ENCODE assay signal across 1 cellular context in the genomic region with DNA sequence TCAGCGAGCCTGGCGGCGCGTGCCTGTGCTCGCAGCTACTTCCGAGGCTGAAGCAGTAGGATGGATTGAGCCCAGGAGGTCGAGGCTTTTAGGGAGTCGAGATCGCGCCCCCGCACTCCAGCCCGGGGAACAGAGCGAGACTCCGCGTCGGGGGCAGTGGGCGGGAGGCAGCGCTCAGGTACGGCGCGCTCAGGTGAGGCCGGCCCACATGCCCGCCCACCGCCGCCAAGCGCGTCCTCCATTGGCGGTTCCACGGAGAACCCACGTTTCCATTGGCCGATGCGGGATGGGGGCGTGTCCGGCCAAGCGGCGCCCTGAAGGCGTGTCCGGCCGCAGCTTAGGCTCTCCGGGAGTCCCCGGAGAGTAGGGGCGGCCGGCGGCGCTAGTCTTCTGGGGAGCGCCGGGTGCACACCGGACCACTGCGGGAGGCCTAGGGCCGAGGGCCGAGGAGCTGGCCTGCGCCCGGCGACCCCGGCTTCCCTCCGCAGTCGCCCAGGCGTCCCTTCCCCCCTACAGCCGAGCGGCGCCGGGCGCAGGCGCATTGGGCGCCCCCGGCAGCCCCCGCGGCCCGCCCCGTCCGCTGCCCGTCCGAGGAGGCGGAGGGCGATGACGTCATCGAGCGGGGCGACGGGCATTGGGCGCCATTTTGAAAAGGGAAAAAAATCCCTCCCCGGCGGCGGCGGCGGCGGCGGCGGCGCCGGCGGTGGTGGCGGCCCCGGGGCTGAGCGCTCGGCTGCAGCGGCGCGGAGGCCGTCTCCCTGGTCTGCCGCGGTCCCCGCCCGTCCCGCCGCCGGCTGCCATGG.
A peak's percentile ranks its signal among the peaks of the same experiment; 100 is the strongest.
TF ChIP-seq lines count a peak whose summit lies in the region.

Gene PPP2R2D, plus strand, starts transcription at position 659 of the 803 bp plus-strand sequence. Its CDS starts 141 bp downstream, at position 800.

TF ChIP-seq in GM12878, 131 proteins besides CTCF, POLR2A, EP300 and RAD21 (continued from another document):
- TF ChIP-seq PBX3 (IDR thresholded peaks at IDR 0.05; ENCODE audit: insufficient replicate concordance, low read depth, low read length) (no peak), IKZF1 (conservative IDR thresholded peaks at IDR 0.05) (peak; percentile 80), SIN3A (IDR thresholded peaks at IDR 0.05; ENCODE audit: low read depth, low read length) (peak; percentile 46; the same call in 1 of the 2 replicates), HCFC1 (IDR thresholded peaks at IDR 0.05; ENCODE audit: low read length) (peak; percentile 73), MXI1 (IDR thresholded peaks at IDR 0.05; ENCODE audit: low read depth, low read length) (peak; percentile 39; the same call in 1 of the 2 replicates), SMARCA5 (IDR thresholded peaks at IDR 0.05) (no peak), ZNF384 (IDR thresholded peaks at IDR 0.05; ENCODE audit: borderline replicate concordance, low read depth, low read length) (0 out of 2 replicates have a peak, but pooled peaks have one; percentile 44), ETV6 (conservative IDR thresholded peaks at IDR 0.05 in 1 of 2, IDR thresholded peaks at IDR 0.05 in 1 of 2; ENCODE audit: borderline replicate concordance in 1 of 2, low read depth in 1 of 2) (no peak), TAF1 (IDR thresholded peaks at IDR 0.05; ENCODE audit: borderline replicate concordance, low read depth, low read length) (no peak), CHD2 (IDR thresholded peaks at IDR 0.05; ENCODE audit: borderline replicate concordance, low read depth, low read length) (peak; percentile 86), BCL11A (IDR thresholded peaks at IDR 0.05; ENCODE audit: low read depth, low read length) (no peak), YBX1 (IDR thresholded peaks at IDR 0.05) (no peak), MAX (IDR thresholded peaks at IDR 0.05; ENCODE audit: low read depth, low read length) (peak; percentile 2; the same call in 1 of the 2 replicates), KDM1A (IDR thresholded peaks at IDR 0.05; ENCODE audit: borderline replicate concordance) (no peak), NR2F1 (conservative IDR thresholded peaks at IDR 0.05) (0 out of 2 replicates have a peak, but pooled peaks have one; percentile 28), ZNF24 (IDR thresholded peaks at IDR 0.05) (no peak), ZBTB11 (CRISPR knock-in tag; IDR thresholded peaks at IDR 0.05) (no peak), SMAD1 (IDR thresholded peaks at IDR 0.05; ENCODE audit: low read depth, partially characterized antibody) (no peak), EGR1 (IDR thresholded peaks at IDR 0.05; ENCODE audit: borderline replicate concordance in 1 of 2, low read depth in 2 of 2, low read length in 2 of 2) (peak in 1 of 2 experiments; percentile 70; a peak in 2 of 3 replicates), NBN (IDR thresholded peaks at IDR 0.05) (no peak), PRDM15 (CRISPR knock-in tag; IDR thresholded peaks at IDR 0.05) (peak; percentile 85), CBFB (IDR thresholded peaks at IDR 0.05; ENCODE audit: low read depth) (no peak), SREBF1 (IDR thresholded peaks at IDR 0.05; ENCODE audit: low read length) (no peak), CBX5 (IDR thresholded peaks at IDR 0.05; ENCODE audit: low read depth) (no peak)
- TF ChIP-seq, protein P1, sequence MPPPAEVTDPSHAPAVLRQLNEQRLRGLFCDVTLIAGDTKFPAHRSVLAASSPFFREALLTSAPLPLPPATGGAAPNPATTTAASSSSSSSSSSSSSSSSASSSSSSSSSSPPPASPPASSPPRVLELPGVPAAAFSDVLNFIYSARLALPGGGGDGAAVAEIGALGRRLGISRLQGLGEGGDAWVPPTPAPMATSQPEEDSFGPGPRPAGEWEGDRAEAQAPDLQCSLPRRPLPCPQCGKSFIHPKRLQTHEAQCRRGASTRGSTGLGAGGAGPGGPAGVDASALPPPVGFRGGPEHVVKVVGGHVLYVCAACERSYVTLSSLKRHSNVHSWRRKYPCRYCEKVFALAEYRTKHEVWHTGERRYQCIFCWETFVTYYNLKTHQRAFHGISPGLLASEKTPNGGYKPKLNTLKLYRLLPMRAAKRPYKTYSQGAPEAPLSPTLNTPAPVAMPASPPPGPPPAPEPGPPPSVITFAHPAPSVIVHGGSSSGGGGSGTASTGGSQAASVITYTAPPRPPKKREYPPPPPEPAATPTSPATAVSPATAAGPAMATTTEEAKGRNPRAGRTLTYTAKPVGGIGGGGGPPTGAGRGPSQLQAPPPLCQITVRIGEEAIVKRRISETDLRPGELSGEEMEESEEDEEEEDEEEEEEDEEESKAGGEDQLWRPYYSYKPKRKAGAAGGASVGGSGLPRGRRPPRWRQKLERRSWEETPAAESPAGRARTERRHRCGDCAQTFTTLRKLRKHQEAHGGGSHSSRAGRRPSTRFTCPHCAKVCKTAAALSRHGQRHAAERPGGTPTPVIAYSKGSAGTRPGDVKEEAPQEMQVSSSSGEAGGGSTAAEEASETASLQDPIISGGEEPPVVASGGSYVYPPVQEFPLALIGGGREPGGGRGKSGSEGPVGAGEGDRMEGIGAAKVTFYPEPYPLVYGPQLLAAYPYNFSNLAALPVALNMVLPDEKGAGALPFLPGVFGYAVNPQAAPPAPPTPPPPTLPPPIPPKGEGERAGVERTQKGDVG (CRISPR knock-in tag; IDR thresholded peaks at IDR 0.05): peak; percentile 79
